Comparison of ENCODE assay signal across 17 cellular contexts in genomic region chr5:132661231-132662003, GRCh38. TPM values are rescaled to one million over a fixed set of nuclear protein-coding genes. Genes with fewer than 3 reads are reported as not detected.
DNase-seq lines count a peak whose midpoint lies in the region; ATAC-seq, FAIRE-seq and TF ChIP-seq lines count a peak whose summit lies in the region.
"Had no signal": no experiment of that assay in that cellular context is flagged by ENCODE, and none has a peak within 500 bp of the region (broad histone marks: within the 10 kb centered on the region; RNA-seq: fewer than 3 reads in every experiment).

No MANE protein-coding gene starts in this region.

- peak in 1 of 2 donors; percentile 39 for DNase-seq in activated T-cell treated with anti-CD3 and anti-CD28 coated beads, Interleukin-2, amount 50 U/mL, for 72 hours
- DNase-seq in activated T-cell treated with anti-CD3 and anti-CD28 coated beads for 4 hours (no peak), KBM-7 (peak; percentile 16), K562 (ENCODE audit: extremely low read depth in 1 of 4, low spot score in 3 of 4) (peak; percentile 66 to 81 (median 68)), NCI-H748 (lab: John Stamatoyannopoulos, UW; ENCODE audit: unreplicated experiment) (no peak), heart right ventricle (no peak), H4 (ENCODE audit: low spot score) (no peak)
- DNase-seq: activated gamma-delta T cell; central memory CD4-positive, alpha-beta T cell; H9; NCI-H2081 treated with DMSO at 0.1 percent for 48 hours; PC-9; uterus had no signal

- H3K4me1 Mint-ChIP-seq in activated T-cell treated with anti-CD3 and anti-CD28 coated beads, Interleukin-2, amount 50 U/mL, for 72 hours (ENCODE audit: low read depth) = peaks cover 83% of the 10 kb centered on the region
- H3K4me1 Mint-ChIP-seq in stimulated activated memory B cell treated with anti-CD40 and anti-IgM and Interleukin-4, amounts not matched to agents 10 μg/mL and 1 μg/mL and 100 μg/mL, for 72 hours = peaks cover 59% of the 10 kb centered on the region

- H3K4me1 ChIP-seq in K562 (replicated peaks in 1 of 2; ENCODE audit: control insufficient read depth in 2 of 2, insufficient read depth in 2 of 2, low read length in 2 of 2) = peaks cover 55 to 69% of the 10 kb centered on the region in 2 experiments
- peaks cover 0 to 14% (median 3%) of the 10 kb centered on the region in 9 donors for H3K4me1 ChIP-seq in heart right ventricle

- intact Hi-C loops in K562 (cut with micrococcal nuclease) (loop anchor here (5.0 kb wide), 2 partner anchors 76 to 161 kb away; partner anchors contain the start of gene KIF3A), heart right ventricle (cut with DNase I) (no loop called here)

- H3K36me3 ChIP-seq in K562 (ENCODE audit: control insufficient read depth, insufficient read depth, low read length) (no peaks in the 10 kb centered on the region), heart right ventricle (no peaks in the 10 kb centered on the region)
- H3K36me3 ChIP-seq: uterus had no signal

- in situ Hi-C loops in KBM-7 (cut with MboI; ENCODE audit: low pct_unique_long_range_greater_than_20kb, low sequenced_read_pairs) (no loop called here), K562 (cut with MboI) (no loop called here)

- H3K4me3 ChIP-seq in K562 (no peak overlapping the region), heart right ventricle (no peak overlapping the region)
- H3K4me3 ChIP-seq: PC-9, uterus had no signal

- no TSS peak for BruUV-seq in K562 (replicated peaks; lab: Mats Ljungman, UMichigan)

- no peak for TF ChIP-seq POLR2A in K562 (conservative IDR thresholded peaks at IDR 0.05)

- TF ChIP-seq CTCF in K562 (IDR thresholded peaks at IDR 0.05 in 2 of 3, conservative IDR thresholded peaks at IDR 0.05 in 1 of 3; ENCODE audit: insufficient read depth in 2 of 3, low read depth in 1 of 3, low read length in 3 of 3) = peak in 2 of 3 experiments; percentile 49 to 62; a peak in 4 of 6 replicates
- TF ChIP-seq CTCF in heart right ventricle (IDR thresholded peaks at IDR 0.05) = no peak

- H3K9me3 Mint-ChIP-seq in activated T-cell treated with anti-CD3 and anti-CD28 coated beads, Interleukin-2, amount 50 U/mL, for 72 hours = no peaks in the 10 kb centered on the region
- no peaks in the 10 kb centered on the region for H3K9me3 Mint-ChIP-seq in stimulated activated memory B cell treated with anti-CD40 and anti-IgM and Interleukin-4, amounts not matched to agents 10 μg/mL and 1 μg/mL and 100 μg/mL, for 72 hours

- no peaks in the 10 kb centered on the region for H3K9me1 ChIP-seq in K562 (ENCODE audit: control insufficient read depth, insufficient read depth, low read length)

- H3K9ac ChIP-seq in K562 (ENCODE audit: insufficient read depth in 1 of 2, low read depth in 2 of 2, low read length in 2 of 2) = peak overlapping the region; percentile 50 to 86

- H3K36me3 Mint-ChIP-seq in activated T-cell treated with anti-CD3 and anti-CD28 coated beads, Interleukin-2, amount 50 U/mL, for 72 hours (ENCODE audit: insufficient read depth in 2 of 2) = no peaks in the 10 kb centered on the region
- H3K36me3 Mint-ChIP-seq in stimulated activated memory B cell treated with anti-CD40 and anti-IgM and Interleukin-4, amounts not matched to agents 10 μg/mL and 1 μg/mL and 100 μg/mL, for 72 hours = no peaks in the 10 kb centered on the region

- peak; percentile 74 for FAIRE-seq in K562 (lab: Jason Lieb, UNC)
- FAIRE-seq: islet of Langerhans had no signal

- peak overlapping the region; percentile 70 for H3K4me2 ChIP-seq in K562 (ENCODE audit: insufficient read depth, low read length)
- H3K4me2 ChIP-seq: PC-9 had no signal

- no peaks in the 10 kb centered on the region for H4K20me1 ChIP-seq in K562 (replicated peaks; ENCODE audit: control insufficient read depth, insufficient read depth, low read length)

- peaks cover 11% of the 10 kb centered on the region for H3K27me3 Mint-ChIP-seq in activated T-cell treated with anti-CD3 and anti-CD28 coated beads, Interleukin-2, amount 50 U/mL, for 72 hours (ENCODE audit: low read depth)
- H3K27me3 Mint-ChIP-seq in stimulated activated memory B cell treated with anti-CD40 and anti-IgM and Interleukin-4, amounts not matched to agents 10 μg/mL and 1 μg/mL and 100 μg/mL, for 72 hours = peaks cover 24% of the 10 kb centered on the region

- no peaks in the 10 kb centered on the region for H3K9me3 ChIP-seq in K562 (replicated peaks; ENCODE audit: control insufficient read depth, insufficient read depth, low read depth, low read length)
- H3K9me3 ChIP-seq in heart right ventricle = no peaks in the 10 kb centered on the region
- H3K9me3 ChIP-seq: uterus had no signal

- CTCF ChIA-PET in K562 (lab: Yijun Ruan, JAX; ENCODE audit: low intra/inter-chr PET ratio) = interaction anchor here (0.5 to 1.8 kb wide), 3 partner anchors 115 to 222 kb away, joined by 3 to 5 read pairs (median 3); partner anchors contain the start of gene SEPTIN8

- 33% methylated on average over 12 of the region's 12 CpGs for WGBS in K562 (ENCODE audit: insufficient coverage, low coverage, missing lambda C conversion rate)
- WGBS in heart right ventricle, 2 donors = 82 to 85% methylated on average over 12 of the region's 12 CpGs

- POLR2A ChIA-PET in K562 (lab: Yijun Ruan, JAX) = interaction anchor here (0.6 to 1.3 kb wide), 10 partner anchors 8 to 1454 kb away, joined by 3 to 5 read pairs (median 4); no protein-coding TSS in a partner anchor

- no peak for TF ChIP-seq EP300 in K562 (IDR thresholded peaks at IDR 0.05; ENCODE audit: low read length)

- ATAC-seq in activated T-cell treated with anti-CD3 and anti-CD28 coated beads, Interleukin-2, amount 50 U/mL, for 72 hours (replicated peaks in 1 of 2) = no peak
- ATAC-seq in K562 = peak; percentile 50
- peak; percentile 56 for ATAC-seq in stimulated activated memory B cell treated with anti-CD40 and anti-IgM and Interleukin-4, amounts not matched to agents 10 μg/mL and 1 μg/mL and 100 μg/mL, for 72 hours
- no peak for ATAC-seq in heart right ventricle

- H2AFZ ChIP-seq in K562 (ENCODE audit: low read depth, low read length) = peak overlapping the region; percentile 94
- H2AFZ ChIP-seq: PC-9 had no signal

- peak; percentile 74 to 75 for TF ChIP-seq RAD21 in K562 (CRISPR knock-in tag; conservative IDR thresholded peaks at IDR 0.05 in 1 of 2, IDR thresholded peaks at IDR 0.05 in 1 of 2)

- H3K27me3 ChIP-seq in K562 (ENCODE audit: control insufficient read depth in 2 of 2, insufficient read depth in 2 of 2, low read length in 2 of 2) = no peaks in the 10 kb centered on the region
- peaks cover 0 to 13% (median 8%) of the 10 kb centered on the region in 7 donors for H3K27me3 ChIP-seq in heart right ventricle

- H3K27ac ChIP-seq in K562 (ENCODE audit: extremely low read depth, low read depth, low read length) (peak overlapping the region; percentile 15; the same call in 2 of the 3 replicates), heart right ventricle (no peak overlapping the region)
- H3K27ac ChIP-seq: PC-9, uterus had no signal

- H3K79me2 ChIP-seq in K562 (ENCODE audit: control insufficient read depth, insufficient read depth, low read length) = no peaks in the 10 kb centered on the region

- H3K27ac Mint-ChIP-seq in activated T-cell treated with anti-CD3 and anti-CD28 coated beads, Interleukin-2, amount 50 U/mL, for 72 hours = peak overlapping the region; percentile 19
- peak overlapping the region; percentile 63 for H3K27ac Mint-ChIP-seq in stimulated activated memory B cell treated with anti-CD40 and anti-IgM and Interleukin-4, amounts not matched to agents 10 μg/mL and 1 μg/mL and 100 μg/mL, for 72 hours

- peak overlapping the region; percentile 65 to 74 for H3K4me3 Mint-ChIP-seq in activated T-cell treated with anti-CD3 and anti-CD28 coated beads, Interleukin-2, amount 50 U/mL, for 72 hours
- peak overlapping the region; percentile 33 for H3K4me3 Mint-ChIP-seq in stimulated activated memory B cell treated with anti-CD40 and anti-IgM and Interleukin-4, amounts not matched to agents 10 μg/mL and 1 μg/mL and 100 μg/mL, for 72 hours
- H3K4me3 Mint-ChIP-seq: H9 had no signal

RNA-seq across cellular contexts. Expression of gene IL13, which starts 3.4 kb away (rescaled TPM):
- 10 to 100 TPM in 1 of 2 donors, 1 to 10 TPM in 1; 8.0 to 16.3 TPM for total RNA-seq in activated T-cell treated with anti-CD3 and anti-CD28 coated beads, Interleukin-2, amount 50 U/mL, for 72 hours
- total RNA-seq in K562 (2011; cell fraction: chromatin; rRNA removed; ENCODE audit: low replicate concordance) = not detected in 2 replicates
- not detected in 2 replicates for total RNA-seq in K562 (2011; cell fraction: nucleolus; rRNA removed)
- total RNA-seq in K562 (2011; cell fraction: nucleoplasm; rRNA removed) = not detected in 2 replicates
- not detected in 2 replicates for total RNA-seq in K562 (2014; rRNA removed)
- not detected in 2 replicates for total RNA-seq in K562 (2014; rRNA removed; fragmentation: Illumina TruSeq; extraction: Trizol)
- total RNA-seq in K562 (2015; rRNA removed; fragmentation: Illumina TruSeq; extraction: Trizol) = not detected in 2 replicates
- total RNA-seq in K562 (2021) = not detected in 2 replicates
- polyA plus RNA-seq in K562 (2011; rRNA removed) = 0.04 TPM in 1 of 2 replicates, not detected in the other
- not detected in 2 replicates for polyA plus RNA-seq in K562 (2011; cell fraction: cytosol; rRNA removed)
- not detected in 2 replicates for polyA plus RNA-seq in K562 (2011; cell fraction: nucleus; rRNA removed)
- 0.10 TPM in 1 of 2 replicates, not detected in the other for polyA plus RNA-seq in K562 (2012)
- polyA plus RNA-seq in K562 (2014; fragmentation: Illumina TruSeq; extraction: Trizol) = not detected in 2 replicates
- polyA plus RNA-seq in K562 (2014; fragmentation: Nextera tagmentation; extraction: Ambion mirVana) = not detected
- polyA plus RNA-seq in K562 (2014; rRNA removed) = not detected in 2 replicates
- not detected in 2 replicates for polyA minus RNA-seq in K562 (2011; rRNA and poly(A)+ RNA removed)
- polyA minus RNA-seq in K562 (2011; cell fraction: cytosol; rRNA and poly(A)+ RNA removed) = not detected in 2 replicates
- polyA minus RNA-seq in K562 (2011; cell fraction: nucleus; rRNA and poly(A)+ RNA removed) = not detected in 2 replicates
- total RNA-seq in heart right ventricle = under 1 TPM in 1 of 10 donors, not detected in 9; 0.51 TPM
- under 1 TPM in 1 of 2 donors, not detected in 1; 0.01 TPM for polyA plus RNA-seq in heart right ventricle
- total RNA-seq in H4 (2014; rRNA removed; shearing (Covaris generic)) = not detected in 2 replicates
- total RNA-seq: Daoy, H9, PC-9, skeletal muscle tissue had no signal

RNA-seq across cellular contexts. Expression of gene IL4, which starts 12.4 kb away (rescaled TPM):
- total RNA-seq in activated T-cell treated with anti-CD3 and anti-CD28 coated beads, Interleukin-2, amount 50 U/mL, for 72 hours = 1 to 10 TPM; 1.2 to 1.5 TPM
- total RNA-seq in K562 (2011; cell fraction: chromatin; rRNA removed; ENCODE audit: low replicate concordance) = not detected in 2 replicates
- total RNA-seq in K562 (2011; cell fraction: nucleolus; rRNA removed) = not detected in 2 replicates
- not detected in 2 replicates for total RNA-seq in K562 (2011; cell fraction: nucleoplasm; rRNA removed)
- total RNA-seq in K562 (2014; rRNA removed) (not detected in 2 replicates), K562 (2014; rRNA removed; fragmentation: Illumina TruSeq; extraction: Trizol) (not detected in 2 replicates), K562 (2015; rRNA removed; fragmentation: Illumina TruSeq; extraction: Trizol) (not detected in 2 replicates), K562 (2021) (not detected in 2 replicates), heart right ventricle (not detected)
- polyA plus RNA-seq in K562 (2011; rRNA removed) (not detected in 2 replicates), K562 (2014; fragmentation: Illumina TruSeq; extraction: Trizol) (not detected in 2 replicates), K562 (2014; fragmentation: Nextera tagmentation; extraction: Ambion mirVana) (under 1 TPM; 0.22 to 0.62 TPM), K562 (2014; rRNA removed) (not detected in 2 replicates), heart right ventricle (not detected)
- 0.49 TPM in 1 of 2 replicates, not detected in the other for polyA plus RNA-seq in K562 (2011; cell fraction: cytosol; rRNA removed)
- not detected in 2 replicates for polyA plus RNA-seq in K562 (2011; cell fraction: nucleus; rRNA removed)
- not detected in 2 replicates for polyA plus RNA-seq in K562 (2012)
- polyA minus RNA-seq in K562 (2011; rRNA and poly(A)+ RNA removed) = not detected in 2 replicates
- not detected in 2 replicates for polyA minus RNA-seq in K562 (2011; cell fraction: cytosol; rRNA and poly(A)+ RNA removed)
- polyA minus RNA-seq in K562 (2011; cell fraction: nucleus; rRNA and poly(A)+ RNA removed) = not detected in 2 replicates
- not detected in 2 replicates for total RNA-seq in H4 (2014; rRNA removed; shearing (Covaris generic))
- total RNA-seq: Daoy, H9, PC-9, skeletal muscle tissue, uterus had no signal

Comparison
In these comparisons a context has a peak if more than half of its experiments do, and no peak if none do; other contexts are left out.
1. ATAC-seq: peak in K562 (single experiment) and stimulated activated memory B cell treated with anti-CD40 and anti-IgM and Interleukin-4, amounts not matched to agents 10 μg/mL and 1 μg/mL and 100 μg/mL, for 72 hours (single experiment); none in activated T-cell treated with anti-CD3 and anti-CD28 coated beads, Interleukin-2, amount 50 U/mL, for 72 hours (0 of 2) and heart right ventricle (0 of 8).
2. DNase-seq: peak in KBM-7 (single experiment) and K562 (4 of 4); none in activated T-cell treated with anti-CD3 and anti-CD28 coated beads for 4 hours (single experiment), NCI-H748 (single experiment), heart right ventricle (0 of 2) and H4 (single experiment).
3. CTCF ChIP-seq: peak in K562 (2 of 3); none in heart right ventricle (0 of 9).